Comparison of ENCODE assay signal across 22 cellular contexts in genomic region chr20:43739148-43739749, GRCh38. TPM values are rescaled to one million over a fixed set of nuclear protein-coding genes. Genes with fewer than 3 reads are reported as not detected.
DNase-seq lines count a peak whose midpoint lies in the region; ATAC-seq, FAIRE-seq and TF ChIP-seq lines count a peak whose summit lies in the region.
"Had no signal": no experiment of that assay in that cellular context is flagged by ENCODE, and none has a peak within 500 bp of the region (broad histone marks: within the 10 kb centered on the region; RNA-seq: fewer than 3 reads in every experiment).

No MANE protein-coding gene starts in this region.

- peak; percentile 18 for DNase-seq in G401 (ENCODE audit: low spot score)
- peak; percentile 16 for DNase-seq in NCI-H69 (lab: John Stamatoyannopoulos, UW)
- DNase-seq in cerebellum (ENCODE audit: low spot score): peak; percentile 32
- no peak for DNase-seq in neural progenitor cell (ENCODE audit: low spot score)
- no peak for DNase-seq in psoas muscle
- DNase-seq in GM12892 (ENCODE audit: insufficient read length): no peak
- DNase-seq: BE2C; CD4-positive, CD25-positive, alpha-beta regulatory T cell; EL; H9; KG1; NCI-H1105; NCI-H146; NCI-H2081 treated with DMSO at 0.1 percent for 48 hours; NCI-H2171 treated with DMSO at 0.1 percent for 48 hours; NCI-H524 treated with DMSO at 0.1 percent for 48 hours; Peyer's patch had no signal

- 81 to 85% (median 81%) methylated on average over 9 of the region's 9 CpGs for WGBS in psoas muscle, 3 donors

- H3K9me3 Mint-ChIP-seq in neural progenitor cell: no peaks in the 10 kb centered on the region
- H3K9me3 Mint-ChIP-seq: H9 had no signal

- H3K27me3 ChIP-seq in neural progenitor cell (no peaks in the 10 kb centered on the region), psoas muscle (ENCODE audit: insufficient read depth in 3 of 3, low read length in 2 of 3) (peaks cover 0 to 11% (median 2%) of the 10 kb centered on the region in 3 donors)
- H3K27me3 ChIP-seq: BE2C, Peyer's patch had no signal

- FAIRE-seq in GM12892 (lab: Jason Lieb, UNC): no peak

- H3K4me1 ChIP-seq in neural progenitor cell (peaks cover 6% of the 10 kb centered on the region), psoas muscle (no peaks in the 10 kb centered on the region)
- H3K4me1 ChIP-seq: BE2C, Peyer's patch had no signal

- H4K20me1 ChIP-seq in neural progenitor cell (ENCODE audit: low read depth): no peaks in the 10 kb centered on the region

- H3K9ac ChIP-seq in neural progenitor cell: no peak overlapping the region

- H2AFZ ChIP-seq in neural progenitor cell (replicated peaks): peak overlapping the region; percentile 26

- TF ChIP-seq POLR2A in GM12892 (IDR thresholded peaks at IDR 0.05; ENCODE audit: low read depth, low read length): no peak

- intact Hi-C loops in psoas muscle (cut with DNase I): no loop called here

- no peaks in the 10 kb centered on the region for H3K36me3 Mint-ChIP-seq in neural progenitor cell
- H3K36me3 Mint-ChIP-seq: CD4-positive, CD25-positive, alpha-beta regulatory T cell had no signal

- in situ Hi-C loops in G401 (cut with HindIII; ENCODE audit: low sequenced_read_pairs): no loop called here

- H3K36me3 ChIP-seq in neural progenitor cell (no peaks in the 10 kb centered on the region), psoas muscle (ENCODE audit: insufficient read depth in 1 of 2, low read depth in 1 of 2) (no peaks in the 10 kb centered on the region)
- H3K36me3 ChIP-seq: BE2C, Peyer's patch had no signal

- H3F3A ChIP-seq in neural progenitor cell (ENCODE audit: low read depth): peaks cover 4% of the 10 kb centered on the region

- no peak overlapping the region for H3K4me3 ChIP-seq in neural progenitor cell
- no peak overlapping the region for H3K4me3 ChIP-seq in psoas muscle
- H3K4me3 ChIP-seq: Peyer's patch had no signal

- H3K27ac Mint-ChIP-seq in neural progenitor cell: no peak overlapping the region
- H3K27ac Mint-ChIP-seq: CD4-positive, CD25-positive, alpha-beta regulatory T cell; H9 had no signal

- TF ChIP-seq CTCF in neural progenitor cell (IDR thresholded peaks at IDR 0.05) (no peak), psoas muscle (IDR thresholded peaks at IDR 0.05) (no peak)

- no peak overlapping the region for H3K4me3 Mint-ChIP-seq in neural progenitor cell
- H3K4me3 Mint-ChIP-seq: CD4-positive, CD25-positive, alpha-beta regulatory T cell; H9 had no signal

- H3K27me3 Mint-ChIP-seq in neural progenitor cell (ENCODE audit: insufficient read depth, low read depth): peaks cover 10% of the 10 kb centered on the region
- H3K27me3 Mint-ChIP-seq: CD4-positive, CD25-positive, alpha-beta regulatory T cell had no signal

- H3K9me3 ChIP-seq in neural progenitor cell (ENCODE audit: low read depth) (no peaks in the 10 kb centered on the region), psoas muscle (no peaks in the 10 kb centered on the region)
- H3K9me3 ChIP-seq: BE2C, Peyer's patch had no signal

- peaks cover 13% of the 10 kb centered on the region for H3K4me1 Mint-ChIP-seq in neural progenitor cell

- ATAC-seq in HG02798 (IDR thresholded peaks at IDR 0.05; ENCODE audit: poor library complexity, unreplicated experiment) (no peak), psoas muscle (no peak)
- ATAC-seq: SK-N-SH treated with all-trans-retinoic acid at 6 μM for 48 hours had no signal

- H3K4me2 ChIP-seq in neural progenitor cell: no peak overlapping the region

- H3K27ac ChIP-seq in neural progenitor cell (no peak overlapping the region), psoas muscle (no peak overlapping the region)
- H3K27ac ChIP-seq: HL-60, Peyer's patch had no signal

- H3K79me2 ChIP-seq in neural progenitor cell (ENCODE audit: low read depth): no peaks in the 10 kb centered on the region

RNA-seq across cellular contexts. Expression of gene GTSF1L, which starts 12.4 kb away (rescaled TPM):
- total RNA-seq in G401 (2014; rRNA removed; shearing (Covaris generic)): not detected in 2 replicates
- total RNA-seq in cerebellum: not detected
- not detected in 2 replicates for total RNA-seq in neural progenitor cell (ENCODE audit: low replicate concordance)
- total RNA-seq in psoas muscle: not detected
- polyA plus RNA-seq in psoas muscle: not detected
- polyA plus RNA-seq in GM12892 (2012; ENCODE audit: missing spikeins): not detected
- total RNA-seq: A673, H9, HT-29, Peyer's patch had no signal

Comparison
In these comparisons a context has a peak if more than half of its experiments do, and no peak if none do; other contexts are left out.
1. DNase-seq: peak in G401 (single experiment), NCI-H69 (single experiment) and cerebellum (single experiment); none in neural progenitor cell (single experiment), psoas muscle (0 of 2) and GM12892 (single experiment).